ENCODE assay signal across 1 cellular context in genomic region chr3:131329774-131330173, GRCh38.
TF ChIP-seq lines count a peak whose summit lies in the region.

No MANE protein-coding gene starts in this region.

TF ChIP-seq in HepG2, 621 proteins besides CTCF, POLR2A, EP300 and RAD21 (continued from another document):
- no peak for TF ChIP-seq LRRFIP1 (CRISPR knock-in tag; conservative IDR thresholded peaks at IDR 0.05)
TF ChIP-seq in HepG2: peak in this region for 0.
